Comparison of ENCODE assay signal across 9 cellular contexts in genomic region chr2:207676827-207677354, GRCh38. TPM values are rescaled to one million over a fixed set of nuclear protein-coding genes. Genes with fewer than 3 reads are reported as not detected.
DNase-seq lines count a peak whose midpoint lies in the region; ATAC-seq, FAIRE-seq and TF ChIP-seq lines count a peak whose summit lies in the region.
"Had no signal": no experiment of that assay in that cellular context is flagged by ENCODE, and none has a peak within 500 bp of the region (broad histone marks: within the 10 kb centered on the region; RNA-seq: fewer than 3 reads in every experiment).

No MANE protein-coding gene starts in this region.

- no peak overlapping the region for H3K9ac ChIP-seq in GM23248

- no peaks in the 10 kb centered on the region for H3K79me2 ChIP-seq in GM23248 (ENCODE audit: insufficient read depth)

- H4K20me1 ChIP-seq in GM23248 (ENCODE audit: insufficient read depth), result no peaks in the 10 kb centered on the region

- TF ChIP-seq CTCF in A549 (IDR thresholded peaks at IDR 0.05), result no peak
- no peak for TF ChIP-seq CTCF in transverse colon (IDR thresholded peaks at IDR 0.05)
- no peak for TF ChIP-seq CTCF in Peyer's patch (IDR thresholded peaks at IDR 0.05)

- H2AFZ ChIP-seq in GM23248, result no peak overlapping the region

- peak; percentile 40 to 55 for DNase-seq in A549 (ENCODE audit: low read depth in 1 of 2, low spot score in 1 of 2)
- peak; percentile 67 for DNase-seq in GM23248
- peak; percentile 84 for DNase-seq in hepatic stellate cell (ENCODE audit: low spot score)
- DNase-seq in transverse colon, result no peak
- DNase-seq in Peyer's patch, result no peak
- DNase-seq in retina, result no peak
- DNase-seq: mucosa of descending colon had no signal

- H3K36me3 ChIP-seq in GM23248 (ENCODE audit: low read depth) (no peaks in the 10 kb centered on the region), transverse colon (no peaks in the 10 kb centered on the region), Peyer's patch (no peaks in the 10 kb centered on the region)

- peak overlapping the region; percentile 72 for H3K4me2 ChIP-seq in A549
- H3K4me2 ChIP-seq in GM23248 (ENCODE audit: unreplicated experiment), result peak overlapping the region; percentile 27

- no peaks in the 10 kb centered on the region for H3K9me3 ChIP-seq in A549
- no peaks in the 10 kb centered on the region for H3K9me3 ChIP-seq in GM23248 (ENCODE audit: low read depth)
- H3K9me3 ChIP-seq in transverse colon, result no peaks in the 10 kb centered on the region
- no peaks in the 10 kb centered on the region for H3K9me3 ChIP-seq in Peyer's patch
- H3K9me3 ChIP-seq: mucosa of descending colon had no signal

- peak overlapping the region; percentile 71 to 86 for H3K27ac ChIP-seq in A549
- H3K27ac ChIP-seq in GM23248, result no peak overlapping the region
- H3K27ac ChIP-seq in transverse colon, result no peak overlapping the region
- H3K27ac ChIP-seq in Peyer's patch, result peak overlapping the region in 1 of 4 donors; percentile 22

- CTCF ChIA-PET in A549 (lab: Yijun Ruan, JAX), result interaction anchor here (1.0 to 2.6 kb wide), 4 partner anchors 9 to 50 kb away, joined by 3 to 10 read pairs (median 4); no protein-coding TSS in a partner anchor

- intact Hi-C loops in transverse colon (cut with DNase I; ENCODE audit: low total_unique reads), result no loop called here

- no peak for TF ChIP-seq EP300 in A549 (IDR thresholded peaks at IDR 0.05)
- TF ChIP-seq EP300 in transverse colon (IDR thresholded peaks at IDR 0.05; ENCODE audit: low read depth), result no peak

- no peak for TF ChIP-seq RAD21 in A549 (conservative IDR thresholded peaks at IDR 0.05 in 1 of 2, IDR thresholded peaks at IDR 0.05 in 1 of 2)

- no peak for TF ChIP-seq POLR2A in A549 (IDR thresholded peaks at IDR 0.05; ENCODE audit: low read length)
- TF ChIP-seq POLR2A in transverse colon (IDR thresholded peaks at IDR 0.05), result no peak
- no peak for TF ChIP-seq POLR2A in Peyer's patch (IDR thresholded peaks at IDR 0.05)

- FAIRE-seq in A549 (lab: Jason Lieb, UNC), result no peak

- H3K4me3 ChIP-seq in A549, result no peak overlapping the region
- H3K4me3 ChIP-seq in GM23248, result no peak overlapping the region
- no peak overlapping the region for H3K4me3 ChIP-seq in transverse colon
- no peak overlapping the region for H3K4me3 ChIP-seq in Peyer's patch
- H3K4me3 ChIP-seq: mucosa of descending colon had no signal

- in situ Hi-C loops in GM23248 (cut with MboI) (no loop called here), transverse colon (cut with MboI; ENCODE audit: low pct_ligation_motif_present in 1 of 4, low pct_unique_long_range_greater_than_20kb in 1 of 4, low sequenced_read_pairs in 3 of 4) (no loop called here)

- POLR2A ChIA-PET in A549 (lab: Yijun Ruan, JAX), result no interaction called here

- peaks cover 15% of the 10 kb centered on the region for H3K27me3 ChIP-seq in GM23248 (replicated peaks; ENCODE audit: insufficient read depth)
- H3K27me3 ChIP-seq in transverse colon, result peaks cover 4% of the 10 kb centered on the region
- no peaks in the 10 kb centered on the region for H3K27me3 ChIP-seq in Peyer's patch

- H3F3A ChIP-seq in GM23248 (ENCODE audit: insufficient read depth), result peaks cover 11% of the 10 kb centered on the region; the same call in 1 of the 2 replicates

- WGBS in A549 (ENCODE audit: missing lambda C conversion rate), result 18% methylated on average over 5 of the region's 5 CpGs
- WGBS in GM23248 (ENCODE audit: low coverage in 1 of 2, low lambda C conversion rate in 2 of 2, missing lambda C conversion rate in 2 of 2), 2 experiments, result 31% methylated on average over 5 of the region's 5 CpGs
- WGBS in transverse colon (ENCODE audit: low coverage in 1 of 2), 2 donors, result 43 to 50% methylated on average over 5 of the region's 5 CpGs

- ATAC-seq in A549 (peak; percentile 74 to 86; a peak in 5 of 6 replicates), SK-N-SH treated with all-trans-retinoic acid at 6 μM for 48 hours (peak; percentile 97), GM21526 (IDR thresholded peaks at IDR 0.05; ENCODE audit: low FRiP score, unreplicated experiment) (no peak)
- ATAC-seq: mucosa of descending colon had no signal

- no peaks in the 10 kb centered on the region for H3K9me2 ChIP-seq in GM23248 (ENCODE audit: insufficient read depth)

- H3K4me1 ChIP-seq in A549 (peaks cover 15% of the 10 kb centered on the region), GM23248 (ENCODE audit: insufficient read depth) (peaks cover 11% of the 10 kb centered on the region), transverse colon (no peaks in the 10 kb centered on the region), Peyer's patch (no peaks in the 10 kb centered on the region)

TF ChIP-seq in A549, 52 proteins besides CTCF, POLR2A, EP300 and RAD21 (continues in another document):
- TF ChIP-seq CBX2 (IDR thresholded peaks at IDR 0.05; ENCODE audit: borderline replicate concordance, low read depth) (no peak), ZSCAN20 (CRISPR knock-in tag; IDR thresholded peaks at IDR 0.05) (no peak), HMGXB4 (CRISPR knock-in tag; IDR thresholded peaks at IDR 0.05; ENCODE audit: borderline replicate concordance) (no peak), CEBPB (IDR thresholded peaks at IDR 0.05) (peak in 1 of 2 experiments; percentile 35; a peak in 1 of 4 replicates), GATA3 (IDR thresholded peaks at IDR 0.05; ENCODE audit: borderline replicate concordance) (peak; percentile 42; the same call in 1 of the 2 replicates), CHD2 (IDR thresholded peaks at IDR 0.05; ENCODE audit: low read length, partially characterized antibody) (no peak), BHLHE40 (IDR thresholded peaks at IDR 0.05; ENCODE audit: low read depth, low read length) (no peak), FOSL2 (IDR thresholded peaks at IDR 0.05) (peak; percentile 51; the same call in 1 of the 2 replicates), FOSL2 (CRISPR knock-in tag; IDR thresholded peaks at IDR 0.05) (peak; percentile 67)

TF ChIP-seq in SK-N-SH treated with all-trans-retinoic acid at 6 μM for 48 hours, 23 proteins besides CTCF, POLR2A, EP300 and RAD21:
- TF ChIP-seq POU6F1 (CRISPR knock-in tag; IDR thresholded peaks at IDR 0.05; ENCODE audit: borderline replicate concordance, low read depth), result no peak
- TF ChIP-seq CSDC2 (CRISPR knock-in tag; IDR thresholded peaks at IDR 0.05), result no peak
- 0 out of 2 replicates have a peak, but pooled peaks have one; percentile 8 for TF ChIP-seq CREB5 (CRISPR knock-in tag; IDR thresholded peaks at IDR 0.05; ENCODE audit: low read depth)
- TF ChIP-seq ISL1 (CRISPR knock-in tag; IDR thresholded peaks at IDR 0.05), result peak; percentile 74; the same call in 1 of the 2 replicates

RNA-seq across cellular contexts. Expression of gene CCNYL1, which starts 34.5 kb away (rescaled TPM):
- polyA plus RNA-seq in A549 (2011; rRNA removed) (31.6 and 38.7 TPM in 2 replicates), A549 (2017; fragmentation: RNase III; extraction: RNeasy Plus Mini Kit Qiagen cat#74134 plus additional on column Dnase treatment) (16.9 to 20.8 TPM (median 17.7 TPM) in 3 replicates), GM23248 (2016; fragmentation: Nextera tagmentation; extraction: Ambion mirVana) (12.7 and 16.4 TPM in 2 replicates)
- 13.0 and 14.8 TPM in 2 replicates for polyA plus RNA-seq in A549 (2012; cell fraction: cytosol; rRNA removed)
- polyA plus RNA-seq in A549 (2012; cell fraction: nucleus; rRNA removed), result 9.4 and 12.8 TPM in 2 replicates
- polyA minus RNA-seq in A549 (2011; rRNA and poly(A)+ RNA removed), result 9.6 and 11.0 TPM in 2 replicates
- total RNA-seq in GM23248 (2014; rRNA removed; shearing (Covaris generic)), result 12.5 and 14.9 TPM in 2 replicates
- total RNA-seq in transverse colon (10 to 100 TPM; 30.0 to 99.5 (median 31.7) TPM), Peyer's patch (10 to 100 TPM; 11.6 to 22.6 (median 18.4) TPM)

RNA-seq across cellular contexts. Expression of gene METTL21A, which starts 51.7 kb away (rescaled TPM):
- 31.1 and 40.1 TPM in 2 replicates for polyA plus RNA-seq in A549 (2011; rRNA removed)
- polyA plus RNA-seq in A549 (2012; cell fraction: cytosol; rRNA removed), result 28.6 and 31.1 TPM in 2 replicates
- 11.5 and 15.6 TPM in 2 replicates for polyA plus RNA-seq in A549 (2012; cell fraction: nucleus; rRNA removed)
- polyA plus RNA-seq in A549 (2017; fragmentation: RNase III; extraction: RNeasy Plus Mini Kit Qiagen cat#74134 plus additional on column Dnase treatment), result 26.1 to 27.3 TPM (median 26.9 TPM) in 3 replicates
- 9.5 and 9.9 TPM in 2 replicates for polyA minus RNA-seq in A549 (2011; rRNA and poly(A)+ RNA removed)
- 22.0 and 23.3 TPM in 2 replicates for total RNA-seq in GM23248 (2014; rRNA removed; shearing (Covaris generic))
- polyA plus RNA-seq in GM23248 (2016; fragmentation: Nextera tagmentation; extraction: Ambion mirVana), result 21.3 and 22.0 TPM in 2 replicates
- 10 to 100 TPM in 3 of 4 donors, under 1 TPM in 1; 0.60 to 25.4 (median 17.7) TPM for total RNA-seq in transverse colon
- 10 to 100 TPM in 2 of 4 donors, 1 to 10 TPM in 2; 7.0 to 23.1 (median 9.0) TPM for total RNA-seq in Peyer's patch

Comparison
In these comparisons a context has a peak if more than half of its experiments do, and no peak if none do; other contexts are left out.
1. DNase-seq: peak in A549 (2 of 2), GM23248 (single experiment) and hepatic stellate cell (single experiment); none in transverse colon (single experiment), Peyer's patch (0 of 3) and retina (single experiment).
2. H3K27ac ChIP-seq: peak in A549 (2 of 2); none in GM23248 (single experiment) and transverse colon (0 of 4).